In the genomic region with DNA sequence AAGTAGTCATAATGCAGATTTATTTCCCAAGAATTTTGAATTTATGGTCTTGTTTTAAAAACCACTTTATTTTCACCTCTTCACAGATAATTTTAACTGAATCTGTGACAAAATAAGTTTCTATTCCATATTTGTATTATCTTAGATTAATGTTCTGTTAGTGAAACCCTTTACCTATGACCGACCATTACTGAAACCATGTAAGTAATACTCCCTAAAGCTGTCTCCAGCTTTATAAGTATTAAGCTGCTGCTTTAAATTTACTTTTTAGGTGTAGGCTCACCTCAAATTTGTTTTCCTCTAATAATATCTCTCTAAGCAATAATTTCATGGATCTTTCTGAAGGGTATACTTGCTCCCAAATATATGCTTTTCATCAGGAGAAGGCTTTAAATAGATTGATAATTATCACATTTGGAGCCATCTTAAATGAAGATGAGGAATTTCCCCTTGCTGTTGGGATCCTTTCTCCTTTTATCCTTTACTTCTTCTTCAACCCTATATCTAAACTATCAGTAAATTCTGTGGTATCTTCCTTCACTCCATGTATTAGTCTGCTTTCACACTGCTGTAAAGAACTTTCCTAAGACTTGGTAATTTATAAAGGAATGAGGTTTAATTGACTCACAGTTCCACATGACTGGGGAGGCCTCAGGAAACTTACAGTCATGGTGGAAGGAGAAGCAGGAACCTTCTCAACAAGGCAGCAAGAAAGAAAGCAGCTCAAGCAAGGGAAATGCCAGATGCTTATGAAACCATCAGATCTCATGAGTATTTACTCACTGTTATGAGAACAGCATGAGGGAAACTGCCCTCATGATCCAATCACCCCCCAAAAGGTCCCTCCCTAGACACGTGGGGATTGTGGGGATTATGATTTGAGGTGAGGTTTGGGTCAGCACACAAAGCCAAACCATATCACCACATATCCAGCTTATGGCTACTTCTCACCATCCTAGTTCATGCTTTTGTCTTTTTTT, we compare ENCODE assay signal across 16 cellular contexts.
DNase-seq lines count a peak whose midpoint lies in the region; ATAC-seq and TF ChIP-seq lines count a peak whose summit lies in the region.
"Had no signal": no experiment of that assay in that cellular context is flagged by ENCODE, and none has a peak within 500 bp of the region (broad histone marks: within the 10 kb centered on the region; RNA-seq: fewer than 3 reads in every experiment).

No MANE protein-coding gene starts in this region.

- H3K4me3 ChIP-seq in left ventricle myocardium inferior = no peak overlapping the region

- no peaks in the 10 kb centered on the region for H3K9me3 Mint-ChIP-seq in activated T-helper 1 cell treated with anti-CD3 and anti-CD28 coated beads, Interleukin-12 subunit alpha, Interleukin-12 subunit beta, Interleukin-2, Interleukin-4 antibody, amounts not matched to agents 30 ng/mL and 10 ng/mL and 1 ng/mL, durations not matched to agents 14 hours and 24 hours and 36 hours

- H3K36me3 ChIP-seq in left ventricle myocardium inferior = no peaks in the 10 kb centered on the region
- H3K36me3 ChIP-seq: BE2C had no signal

- DNase-seq in fibroblast of peridontal ligament (ENCODE audit: extremely low read depth) (peak; percentile 26), left ventricle myocardium inferior (no peak), HPDE6-E6E7 (ENCODE audit: extremely low spot score) (no peak)
- DNase-seq in activated T-helper 1 cell treated with anti-CD3 and anti-CD28 coated beads, Interleukin-12 subunit alpha, Interleukin-12 subunit beta, Interleukin-2, Interleukin-4 antibody, amounts not matched to agents 30 ng/mL and 10 ng/mL and 1 ng/mL, durations not matched to agents 14 hours and 24 hours and 36 hours (ENCODE audit: low spot score) = no peak
- no peak for DNase-seq in stimulated activated CD8-positive, alpha-beta memory T cell treated with anti-CD3 and anti-CD28 coated beads, Interleukin-4, amount 100 ng/mL, for 48 hours
- DNase-seq: activated naive CD4-positive, alpha-beta T cell treated with Interleukin-2 at 50 U/mL for 16 hours; BE2C; DND-41; HCEC 1CT; head of caudate nucleus; left colon; naive thymus-derived CD4-positive, alpha-beta T cell; stimulated activated CD4-positive, alpha-beta T cell treated with anti-CD3 and anti-CD28 coated beads, Interleukin-2, amount 100 ng/mL, for 24 hours had no signal

- no peaks in the 10 kb centered on the region for H3K9me3 ChIP-seq in left ventricle myocardium inferior (replicated peaks)
- H3K9me3 ChIP-seq: BE2C had no signal

- H3K27ac ChIP-seq in left ventricle myocardium inferior (replicated peaks) = no peak overlapping the region

- H3K4me3 Mint-ChIP-seq in activated T-helper 1 cell treated with anti-CD3 and anti-CD28 coated beads, Interleukin-12 subunit alpha, Interleukin-12 subunit beta, Interleukin-2, Interleukin-4 antibody, amounts not matched to agents 30 ng/mL and 10 ng/mL and 1 ng/mL, durations not matched to agents 14 hours and 24 hours and 36 hours = no peak overlapping the region
- H3K4me3 Mint-ChIP-seq: naive thymus-derived CD4-positive, alpha-beta T cell had no signal

- peaks cover 15% of the 10 kb centered on the region for H3K4me1 ChIP-seq in left ventricle myocardium inferior
- H3K4me1 ChIP-seq: BE2C had no signal

- H3K36me3 Mint-ChIP-seq in activated T-helper 1 cell treated with anti-CD3 and anti-CD28 coated beads, Interleukin-12 subunit alpha, Interleukin-12 subunit beta, Interleukin-2, Interleukin-4 antibody, amounts not matched to agents 30 ng/mL and 10 ng/mL and 1 ng/mL, durations not matched to agents 14 hours and 24 hours and 36 hours (ENCODE audit: low read depth) = no peaks in the 10 kb centered on the region
- H3K36me3 Mint-ChIP-seq: naive thymus-derived CD4-positive, alpha-beta T cell had no signal

- no peaks in the 10 kb centered on the region for H3K27me3 ChIP-seq in left ventricle myocardium inferior (ENCODE audit: low read depth)
- H3K27me3 ChIP-seq: BE2C had no signal

- ATAC-seq in GM18868 (IDR thresholded peaks at IDR 0.05; ENCODE audit: unreplicated experiment) (peak; percentile 78), GM21515 (IDR thresholded peaks at IDR 0.05; ENCODE audit: unreplicated experiment) (peak; percentile 61), HG03060 (IDR thresholded peaks at IDR 0.05; ENCODE audit: low read depth, unreplicated experiment) (peak; percentile 50)
- ATAC-seq: left colon; naive thymus-derived CD4-positive, alpha-beta T cell had no signal

- intact Hi-C loops in left ventricle myocardium inferior (cut with micrococcal nuclease) = no loop called here
- intact Hi-C loops in activated T-helper 1 cell treated with anti-CD3 and anti-CD28 coated beads, Interleukin-12 subunit alpha, Interleukin-12 subunit beta, Interleukin-2, Interleukin-4 antibody, amounts not matched to agents 30 ng/mL and 10 ng/mL and 1 ng/mL, durations not matched to agents 14 hours and 24 hours and 36 hours (cut with micrococcal nuclease) = no loop called here

- TF ChIP-seq CTCF in left ventricle myocardium inferior (IDR thresholded peaks at IDR 0.05; ENCODE audit: borderline replicate concordance) = no peak

- H3K4me1 Mint-ChIP-seq in activated T-helper 1 cell treated with anti-CD3 and anti-CD28 coated beads, Interleukin-12 subunit alpha, Interleukin-12 subunit beta, Interleukin-2, Interleukin-4 antibody, amounts not matched to agents 30 ng/mL and 10 ng/mL and 1 ng/mL, durations not matched to agents 14 hours and 24 hours and 36 hours (ENCODE audit: low read depth) = peaks cover 7% of the 10 kb centered on the region

- H3K27ac Mint-ChIP-seq in activated T-helper 1 cell treated with anti-CD3 and anti-CD28 coated beads, Interleukin-12 subunit alpha, Interleukin-12 subunit beta, Interleukin-2, Interleukin-4 antibody, amounts not matched to agents 30 ng/mL and 10 ng/mL and 1 ng/mL, durations not matched to agents 14 hours and 24 hours and 36 hours = no peak overlapping the region
- H3K27ac Mint-ChIP-seq: naive thymus-derived CD4-positive, alpha-beta T cell had no signal

- peaks cover 6% of the 10 kb centered on the region for H3K27me3 Mint-ChIP-seq in activated T-helper 1 cell treated with anti-CD3 and anti-CD28 coated beads, Interleukin-12 subunit alpha, Interleukin-12 subunit beta, Interleukin-2, Interleukin-4 antibody, amounts not matched to agents 30 ng/mL and 10 ng/mL and 1 ng/mL, durations not matched to agents 14 hours and 24 hours and 36 hours (ENCODE audit: insufficient read depth)
